9 cellular contexts compared by ENCODE assay signal in genomic region chr1:206606867-206607266, GRCh38. TPM values are rescaled to one million over a fixed set of nuclear protein-coding genes. Genes with fewer than 3 reads are reported as not detected.
DNase-seq lines count a peak whose midpoint lies in the region; ATAC-seq and TF ChIP-seq lines count a peak whose summit lies in the region.
"Had no signal": no experiment of that assay in that cellular context is flagged by ENCODE, and none has a peak within 500 bp of the region (broad histone marks: within the 10 kb centered on the region; RNA-seq: fewer than 3 reads in every experiment).

No MANE protein-coding gene starts in this region.

- peaks cover 55 to 64% of the 10 kb centered on the region in 2 donors for H3K36me3 Mint-ChIP-seq in CD14-positive monocyte

- intact Hi-C loops in CD14-positive monocyte (cut with micrococcal nuclease) = no loop called here

- H3K36me3 ChIP-seq in GM23248 (ENCODE audit: low read depth) (peaks cover 28% of the 10 kb centered on the region), Peyer's patch (peaks cover 0 to 49% (median 0%) of the 10 kb centered on the region in 3 donors)

- in situ Hi-C loops in GM23248 (cut with MboI) = no loop called here

- TF ChIP-seq CTCF in CD14-positive monocyte (IDR thresholded peaks at IDR 0.05) (peak; percentile 7), Peyer's patch (IDR thresholded peaks at IDR 0.05) (peak in 5 of 6 experiments; percentile 9 to 47 (median 28)), fibroblast of mammary gland (conservative IDR thresholded peaks at IDR 0.05; ENCODE audit: control insufficient read depth, insufficient read depth, low read depth, low read length) (peak; percentile 56)

- TF ChIP-seq POLR2A in Peyer's patch (IDR thresholded peaks at IDR 0.05) = no peak

- no peak overlapping the region for H3K4me2 ChIP-seq in GM23248 (ENCODE audit: unreplicated experiment)

- H3K9me3 ChIP-seq in GM23248 (ENCODE audit: low read depth) (no peaks in the 10 kb centered on the region), Peyer's patch (no peaks in the 10 kb centered on the region)

- H3K9me3 Mint-ChIP-seq in CD14-positive monocyte = peaks cover 0 to 3% (median 0%) of the 10 kb centered on the region in 7 donors

- DNase-seq in CD14-positive monocyte (ENCODE audit: low spot score) = no peak
- DNase-seq in GM23248 = peak; percentile 61
- DNase-seq in Peyer's patch = no peak
- peak; percentile 43 for DNase-seq in fibroblast of mammary gland (ENCODE audit: low read depth)
- DNase-seq in DMS79 (lab: John Stamatoyannopoulos, UW) = no peak

- no peak overlapping the region for H3K4me3 ChIP-seq in GM23248
- H3K4me3 ChIP-seq in Peyer's patch = no peak overlapping the region
- no peak overlapping the region for H3K4me3 ChIP-seq in fibroblast of mammary gland (ENCODE audit: control insufficient read depth, low read depth, low read length)
- H3K4me3 ChIP-seq: lung had no signal

- H3K27me3 Mint-ChIP-seq in CD14-positive monocyte (ENCODE audit: low read depth in 3 of 3) = no peaks in the 10 kb centered on the region

- H3K4me1 ChIP-seq in GM23248 (ENCODE audit: insufficient read depth) (peaks cover 7% of the 10 kb centered on the region; the same call in 1 of the 2 replicates), Peyer's patch (peaks cover 3 to 9% (median 5%) of the 10 kb centered on the region in 4 donors)

- no peak overlapping the region for H3K4me3 Mint-ChIP-seq in CD14-positive monocyte

- H3K27me3 ChIP-seq in GM23248 (replicated peaks; ENCODE audit: insufficient read depth) (no peaks in the 10 kb centered on the region), Peyer's patch (no peaks in the 10 kb centered on the region)

- peaks cover 7% of the 10 kb centered on the region for H3K4me1 Mint-ChIP-seq in CD14-positive monocyte

- H3F3A ChIP-seq in GM23248 (ENCODE audit: insufficient read depth) = no peaks in the 10 kb centered on the region; the same call in 1 of the 2 replicates

- no peak overlapping the region for H3K27ac Mint-ChIP-seq in CD14-positive monocyte

- H3K27ac ChIP-seq in GM23248 (no peak overlapping the region), Peyer's patch (no peak overlapping the region)

- H3K9ac ChIP-seq in GM23248 = no peak overlapping the region

- WGBS in GM23248 (ENCODE audit: low coverage in 1 of 2, low lambda C conversion rate in 2 of 2, missing lambda C conversion rate in 2 of 2), 2 experiments = 52 to 57% methylated on average over 3 of the region's 3 CpGs

- no peak overlapping the region for H2AFZ ChIP-seq in GM23248

- H4K20me1 ChIP-seq in GM23248 (ENCODE audit: insufficient read depth) = no peaks in the 10 kb centered on the region

- H3K79me2 ChIP-seq in GM23248 (ENCODE audit: insufficient read depth) = peaks cover 15% of the 10 kb centered on the region

- ATAC-seq in HG03135 (IDR thresholded peaks at IDR 0.05; ENCODE audit: unreplicated experiment) (no peak), GM19455 (IDR thresholded peaks at IDR 0.05; ENCODE audit: unreplicated experiment) (no peak), HG03521 (IDR thresholded peaks at IDR 0.05; ENCODE audit: unreplicated experiment) (no peak)

- H3K9me2 ChIP-seq in GM23248 (ENCODE audit: insufficient read depth) = no peaks in the 10 kb centered on the region

RNA-seq across cellular contexts. Expression of gene EIF2D, which starts 5.4 kb away (rescaled TPM):
- polyA plus RNA-seq in CD14-positive monocyte (10 to 100 TPM; 16.4 to 16.8 TPM), GM23248 (2016; fragmentation: Nextera tagmentation; extraction: Ambion mirVana) (31.2 and 31.4 TPM in 2 replicates)
- 46.7 and 53.4 TPM in 2 replicates for total RNA-seq in GM23248 (2014; rRNA removed; shearing (Covaris generic))
- total RNA-seq in Peyer's patch = 10 to 100 TPM; 20.0 to 66.0 (median 34.9) TPM

RNA-seq across cellular contexts. Expression of gene DYRK3, which starts 28.5 kb away (rescaled TPM):
- polyA plus RNA-seq in CD14-positive monocyte (not detected), GM23248 (2016; fragmentation: Nextera tagmentation; extraction: Ambion mirVana) (16.9 and 18.2 TPM in 2 replicates)
- 28.8 and 31.5 TPM in 2 replicates for total RNA-seq in GM23248 (2014; rRNA removed; shearing (Covaris generic))
- total RNA-seq in Peyer's patch = 1 to 10 TPM in 1 of 4 donors, under 1 TPM in 2, not detected in 1; 0.67 to 3.3 (median 0.85) TPM

Comparison
In these comparisons a context has a peak if more than half of its experiments do, and no peak if none do; other contexts are left out.
1. DNase-seq: peak in GM23248 (single experiment) and fibroblast of mammary gland (single experiment); none in CD14-positive monocyte (single experiment), Peyer's patch (0 of 3) and DMS79 (single experiment).
2. Peak in every context shown above with its lines, with median percentiles within 50 percentile points of each other: CTCF ChIP-seq.